Comparison of ENCODE assay signal across 8 cellular contexts in genomic region chr2:196101325-196101981, GRCh38.
DNase-seq lines count a peak whose midpoint lies in the region; ATAC-seq and TF ChIP-seq lines count a peak whose summit lies in the region.

No MANE protein-coding gene starts in this region.

- peak; percentile 75 for DNase-seq in GM12865 (ENCODE audit: low read depth)
- peak; percentile 49 for DNase-seq in astrocyte of the cerebellum (ENCODE audit: low read depth)
- peak; percentile 77 for DNase-seq in stimulated activated CD4-positive, alpha-beta T cell treated with anti-CD3 and anti-CD28 coated beads, Interleukin-1b, Interleukin-23, amount 100 ng/mL, for 48 hours
- no peak for DNase-seq in NCI-H1930 (lab: John Stamatoyannopoulos, UW)
- DNase-seq in GOT3 (lab: John Stamatoyannopoulos, UW) = no peak
- no peak for DNase-seq in pons (ENCODE audit: low spot score)

- no peak overlapping the region for H3K4me3 ChIP-seq in GM12865 (ENCODE audit: low read depth, low read length)
- H3K4me3 ChIP-seq in astrocyte of the cerebellum (ENCODE audit: low read depth, low read length) = no peak overlapping the region

- TF ChIP-seq CTCF in GM12865 (IDR thresholded peaks at IDR 0.05; ENCODE audit: insufficient read depth, low read depth, low read length, missing control alignments) (no peak), astrocyte of the cerebellum (IDR thresholded peaks at IDR 0.05; ENCODE audit: low read depth, low read length, missing control alignments) (no peak)

- in situ Hi-C loops in astrocyte of the cerebellum (cut with HindIII; ENCODE audit: low sequenced_read_pairs) = no loop called here

- peak; percentile 91 for ATAC-seq in GM21390 (IDR thresholded peaks at IDR 0.05; ENCODE audit: unreplicated experiment)
- ATAC-seq in HG03558 (IDR thresholded peaks at IDR 0.05; ENCODE audit: extremely low read depth, unreplicated experiment) = peak; percentile 93

Comparison
In these comparisons a context has a peak if more than half of its experiments do, and no peak if none do; other contexts are left out.
1. DNase-seq: peak in GM12865 (single experiment), astrocyte of the cerebellum (single experiment) and stimulated activated CD4-positive, alpha-beta T cell treated with anti-CD3 and anti-CD28 coated beads, Interleukin-1b, Interleukin-23, amount 100 ng/mL, for 48 hours (single experiment); none in NCI-H1930 (0 of 2), GOT3 (single experiment) and pons (single experiment).